ENCODE assay signal across 13 cellular contexts in genomic region chr4:8747896-8748575, GRCh38.
"Had no signal": no experiment of that assay in that cellular context is flagged by ENCODE, and none has a peak within 500 bp of the region (broad histone marks: within the 10 kb centered on the region; RNA-seq: fewer than 3 reads in every experiment).

No MANE protein-coding gene starts in this region.

- H3K4me3 Mint-ChIP-seq: activated CD4-positive, alpha-beta T cell treated with anti-CD3 and anti-CD28 coated beads for 36 hours; activated CD8-positive, alpha-beta T cell treated with anti-CD3 and anti-CD28 coated beads for 36 hours; activated naive CD8-positive, alpha-beta T cell treated with anti-CD3 and anti-CD28 coated beads for 36 hours; nephron; stimulated activated memory B cell treated with anti-CD40 and anti-IgM and Interleukin-4, amounts not matched to agents 10 μg/mL and 1 μg/mL and 100 μg/mL, for 72 hours had no signal

- H3K4me1 ChIP-seq: transverse colon had no signal

- H3K27me3 ChIP-seq: transverse colon had no signal

- H3K36me3 Mint-ChIP-seq: activated naive CD8-positive, alpha-beta T cell treated with anti-CD3 and anti-CD28 coated beads for 36 hours; stimulated activated memory B cell treated with anti-CD40 and anti-IgM and Interleukin-4, amounts not matched to agents 10 μg/mL and 1 μg/mL and 100 μg/mL, for 72 hours had no signal

- DNase-seq: activated CD4-positive, alpha-beta T cell treated with anti-CD3 and anti-CD28 coated beads for 36 hours; activated CD8-positive, alpha-beta T cell treated with anti-CD3 and anti-CD28 coated beads for 36 hours; activated naive CD8-positive, alpha-beta T cell treated with anti-CD3 and anti-CD28 coated beads for 36 hours; hypothalamus; small intestine; T-helper 1 cell; transverse colon had no signal

- H3K4me1 Mint-ChIP-seq: activated CD4-positive, alpha-beta T cell treated with anti-CD3 and anti-CD28 coated beads for 36 hours; activated naive CD8-positive, alpha-beta T cell treated with anti-CD3 and anti-CD28 coated beads for 36 hours; nephron; stimulated activated memory B cell treated with anti-CD40 and anti-IgM and Interleukin-4, amounts not matched to agents 10 μg/mL and 1 μg/mL and 100 μg/mL, for 72 hours had no signal

- H3K27ac ChIP-seq: dorsolateral prefrontal cortex, SK-N-MC, transverse colon, VCaP had no signal

- H3K27ac Mint-ChIP-seq: activated CD4-positive, alpha-beta T cell treated with anti-CD3 and anti-CD28 coated beads for 36 hours; activated CD8-positive, alpha-beta T cell treated with anti-CD3 and anti-CD28 coated beads for 36 hours; activated naive CD8-positive, alpha-beta T cell treated with anti-CD3 and anti-CD28 coated beads for 36 hours; nephron; stimulated activated memory B cell treated with anti-CD40 and anti-IgM and Interleukin-4, amounts not matched to agents 10 μg/mL and 1 μg/mL and 100 μg/mL, for 72 hours had no signal

- H3K36me3 ChIP-seq: transverse colon had no signal

- H3K27me3 Mint-ChIP-seq: activated CD8-positive, alpha-beta T cell treated with anti-CD3 and anti-CD28 coated beads for 36 hours; activated naive CD8-positive, alpha-beta T cell treated with anti-CD3 and anti-CD28 coated beads for 36 hours had no signal

- ATAC-seq: activated CD4-positive, alpha-beta T cell treated with anti-CD3 and anti-CD28 coated beads for 36 hours; activated CD8-positive, alpha-beta T cell treated with anti-CD3 and anti-CD28 coated beads for 36 hours; esophagus mucosa; stimulated activated memory B cell treated with anti-CD40 and anti-IgM and Interleukin-4, amounts not matched to agents 10 μg/mL and 1 μg/mL and 100 μg/mL, for 72 hours had no signal

- H3K4me3 ChIP-seq: dorsolateral prefrontal cortex, SK-N-MC, transverse colon had no signal

- H3K9me3 ChIP-seq: transverse colon had no signal
